26 cellular contexts compared by ENCODE assay signal in the genomic region with DNA sequence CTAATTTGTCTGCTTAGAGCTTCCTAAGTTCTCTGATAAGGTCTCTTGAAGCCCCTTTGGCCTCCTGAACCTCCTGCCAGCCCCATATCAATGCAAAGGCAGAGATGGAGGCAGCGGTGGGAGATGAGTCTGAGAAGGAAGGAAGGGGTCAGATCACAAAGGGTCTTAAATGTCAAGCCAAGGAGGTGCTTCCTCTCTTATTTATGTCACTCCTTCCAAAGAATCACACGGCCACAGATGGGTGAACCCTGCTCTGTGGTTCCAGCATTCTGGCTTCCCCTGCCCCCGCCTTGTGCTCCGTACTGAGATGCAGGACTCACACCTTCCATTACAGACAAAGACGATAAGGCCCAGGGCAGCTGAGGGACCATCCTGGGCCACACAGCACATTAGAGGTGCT.
"Had no signal": no experiment of that assay in that cellular context is flagged by ENCODE, and none has a peak within 500 bp of the region (broad histone marks: within the 10 kb centered on the region; RNA-seq: fewer than 3 reads in every experiment).

No MANE protein-coding gene starts in this region.

- H3K36me3 Mint-ChIP-seq: neural progenitor cell had no signal

- H3K27me3 ChIP-seq: gastrocnemius medialis, right atrium auricular region, transverse colon had no signal

- H3K4me3 Mint-ChIP-seq: dendritic cell treated with granulocyte-macrophage colony-stimulating factor and Interleukin-4, amounts not matched to agents 40 ng/mL and 50 ng/mL, for 4 days; endodermal cell; naive thymus-derived CD4-positive, alpha-beta T cell; nephron; neural progenitor cell; stimulated activated memory B cell treated with anti-CD40 and anti-IgM and Interleukin-4, amounts not matched to agents 10 μg/mL and 1 μg/mL and 100 μg/mL, for 72 hours had no signal

- H2AFZ ChIP-seq: neural progenitor cell had no signal

- H3K4me1 ChIP-seq: gastrocnemius medialis, neural progenitor cell, prostate gland, right atrium auricular region, spleen, transverse colon had no signal

- H3K9me3 Mint-ChIP-seq: endodermal cell, neural progenitor cell had no signal

- H3K36me3 ChIP-seq: gastrocnemius medialis, neural progenitor cell, prostate gland, right atrium auricular region, spleen, thoracic aorta, transverse colon had no signal

- H3K4me2 ChIP-seq: neural progenitor cell had no signal

- H3K4me3 ChIP-seq: gastrocnemius medialis, neural progenitor cell, prostate gland, right atrium auricular region, skin epidermis, spleen, thoracic aorta, transverse colon had no signal

- H3K9me3 ChIP-seq: gastrocnemius medialis, prostate gland, right atrium auricular region, thoracic aorta had no signal

- H3K27ac ChIP-seq: epithelial cell of prostate, gastrocnemius medialis, neural progenitor cell, prostate gland, right atrium auricular region, skin epidermis, spleen, thoracic aorta, transverse colon had no signal

- ATAC-seq: esophagus mucosa; gastrocnemius medialis; left lobe of liver; naive thymus-derived CD4-positive, alpha-beta T cell; stimulated activated memory B cell treated with anti-CD40 and anti-IgM and Interleukin-4, amounts not matched to agents 10 μg/mL and 1 μg/mL and 100 μg/mL, for 72 hours; stimulated activated naive CD8-positive, alpha-beta T cell treated with anti-CD3 and anti-CD28 coated beads, Interleukin-15, Interleukin-2, amounts not matched to agents 100 U/mL and 50 U/mL, for 24 hours had no signal

- H3K27ac Mint-ChIP-seq: dendritic cell treated with granulocyte-macrophage colony-stimulating factor and Interleukin-4, amounts not matched to agents 40 ng/mL and 50 ng/mL, for 4 days; endodermal cell; naive thymus-derived CD4-positive, alpha-beta T cell; nephron; neural progenitor cell; stimulated activated memory B cell treated with anti-CD40 and anti-IgM and Interleukin-4, amounts not matched to agents 10 μg/mL and 1 μg/mL and 100 μg/mL, for 72 hours had no signal

- H3K4me1 Mint-ChIP-seq: endodermal cell; nephron; neural progenitor cell; stimulated activated memory B cell treated with anti-CD40 and anti-IgM and Interleukin-4, amounts not matched to agents 10 μg/mL and 1 μg/mL and 100 μg/mL, for 72 hours had no signal

- H3K9ac ChIP-seq: neural progenitor cell had no signal

- FAIRE-seq: colon, kidney had no signal

- DNase-seq: effector CD8-positive, alpha-beta T cell; endodermal cell; foreskin fibroblast; gastrocnemius medialis; head of caudate nucleus; kidney; mesenchymal stem cell; midbrain; naive thymus-derived CD4-positive, alpha-beta T cell; spleen; stimulated activated CD4-positive, alpha-beta T cell treated with anti-CD3 and anti-CD28 coated beads, Interleukin-4, amount 100 ng/mL, for 4 hours; stimulated activated naive CD8-positive, alpha-beta T cell treated with anti-CD3 and anti-CD28 coated beads, Interleukin-15, Interleukin-2, amounts not matched to agents 100 U/mL and 50 U/mL, for 24 hours; substantia nigra; transverse colon had no signal
